In the genomic region with DNA sequence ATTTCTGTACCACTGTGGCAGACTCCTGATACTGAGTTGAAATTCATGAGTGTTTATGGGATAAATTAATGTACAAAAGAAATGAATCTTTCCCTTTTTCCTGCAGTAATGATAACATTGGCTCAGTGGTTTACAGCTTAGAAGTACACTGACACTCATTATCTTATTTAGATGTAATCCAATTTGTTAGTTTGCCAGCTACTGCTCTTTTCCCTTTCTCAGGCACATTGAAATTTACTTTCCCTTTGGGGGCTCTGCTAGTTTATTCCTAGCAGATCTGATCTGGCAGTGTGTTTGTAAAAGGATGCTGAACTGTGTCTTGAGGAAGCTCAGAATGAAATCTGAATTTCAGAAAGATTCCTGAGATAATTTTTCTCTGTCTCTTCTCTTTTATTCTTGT, we compare ENCODE assay signal across 21 cellular contexts. TPM values are rescaled to one million over a fixed set of nuclear protein-coding genes. Genes with fewer than 3 reads are reported as not detected.
"Had no signal": no experiment of that assay in that cellular context is flagged by ENCODE, and none has a peak within 500 bp of the region (broad histone marks: within the 10 kb centered on the region; RNA-seq: fewer than 3 reads in every experiment).

No MANE protein-coding gene starts in this region.

- H3K4me2 ChIP-seq: hepatocyte had no signal

- H2AFZ ChIP-seq: hepatocyte had no signal

- DNase-seq: activated CD4-positive, alpha-beta T cell treated with anti-CD3 and anti-CD28 coated beads for 48 hours; activated CD4-positive, CD25-positive, alpha-beta regulatory T cell; activated CD8-positive, alpha-beta T cell treated with anti-CD3 and anti-CD28 coated beads for 36 hours; activated effector memory CD4-positive, alpha-beta T cell treated with Interleukin-2 at 50 U/mL for 16 hours; activated naive CD4-positive, alpha-beta T cell treated with anti-CD3 and anti-CD28 coated beads, Interleukin-2, amount 50 U/mL, for 16 hours; activated T-cell treated with anti-CD3 and anti-CD28 coated beads, Interleukin-2, amount 50 U/mL, for 48 hours; adrenal gland; caudate nucleus; effector memory CD8-positive, alpha-beta T cell; foreskin fibroblast; mesendoderm; psoas muscle; right cardiac atrium; T1000; uterus had no signal

- H3K4me3 ChIP-seq: adrenal gland, hepatocyte, psoas muscle, skin epidermis, tibial nerve, uterus had no signal

- H3K36me3 ChIP-seq: uterus had no signal

- H3K27ac Mint-ChIP-seq: activated CD8-positive, alpha-beta T cell treated with anti-CD3 and anti-CD28 coated beads for 36 hours; stimulated activated naive CD8-positive, alpha-beta T cell treated with anti-CD3 and anti-CD28 coated beads, Interleukin-15, Interleukin-2, amounts not matched to agents 100 ng/mL and 50 ng/mL, for 24 hours had no signal

- H3K27me3 ChIP-seq: adrenal gland, hepatocyte, tibial nerve, uterus had no signal

- H3K4me1 ChIP-seq: uterus had no signal

- H3K9me3 Mint-ChIP-seq: activated CD8-positive, alpha-beta T cell treated with anti-CD3 and anti-CD28 coated beads for 36 hours; effector memory CD8-positive, alpha-beta T cell; stimulated activated naive CD8-positive, alpha-beta T cell treated with anti-CD3 and anti-CD28 coated beads, Interleukin-15, Interleukin-2, amounts not matched to agents 100 ng/mL and 50 ng/mL, for 24 hours had no signal

- H3K9me3 ChIP-seq: adrenal gland, psoas muscle, tibial nerve, uterus had no signal

- H3K27ac ChIP-seq: adrenal gland, hepatocyte, psoas muscle, skin epidermis, tibial nerve, uterus had no signal

- H3K27me3 Mint-ChIP-seq: activated CD8-positive, alpha-beta T cell treated with anti-CD3 and anti-CD28 coated beads for 36 hours; effector memory CD8-positive, alpha-beta T cell; stimulated activated naive CD8-positive, alpha-beta T cell treated with anti-CD3 and anti-CD28 coated beads, Interleukin-15, Interleukin-2, amounts not matched to agents 100 ng/mL and 50 ng/mL, for 24 hours had no signal

- H3K4me3 Mint-ChIP-seq: activated CD8-positive, alpha-beta T cell treated with anti-CD3 and anti-CD28 coated beads for 36 hours; effector memory CD8-positive, alpha-beta T cell; stimulated activated naive CD8-positive, alpha-beta T cell treated with anti-CD3 and anti-CD28 coated beads, Interleukin-15, Interleukin-2, amounts not matched to agents 100 ng/mL and 50 ng/mL, for 24 hours had no signal

RNA-seq across cellular contexts. Expression of gene GDF5, which starts 20.4 kb away (rescaled TPM):
- total RNA-seq: activated CD8-positive, alpha-beta T cell treated with anti-CD3 and anti-CD28 coated beads for 36 hours; dermis microvascular lymphatic vessel endothelial cell; liver had no signal
